Comparison of ENCODE assay signal across 8 cellular contexts in genomic region chr2:241638063-241638660, GRCh38. TPM values are rescaled to one million over a fixed set of nuclear protein-coding genes. Genes with fewer than 3 reads are reported as not detected.
DNase-seq lines count a peak whose midpoint lies in the region; ATAC-seq and TF ChIP-seq lines count a peak whose summit lies in the region.

No MANE protein-coding gene starts in this region.

- H3K36me3 Mint-ChIP-seq in brain = peaks cover 25% of the 10 kb centered on the region

- peak overlapping the region; percentile 88 to 99 (median 98) for H3K4me3 Mint-ChIP-seq in brain

- intact Hi-C loops in mucosa of descending colon (cut with DNase I, micrococcal nuclease) = no loop called here

- peaks cover 66% of the 10 kb centered on the region for H3K4me1 Mint-ChIP-seq in brain

- TF ChIP-seq CTCF in brain (conservative IDR thresholded peaks at IDR 0.05) = no peak
- TF ChIP-seq CTCF in mucosa of descending colon (IDR thresholded peaks at IDR 0.05) = no peak

- H3K4me3 ChIP-seq in mucosa of descending colon = peak overlapping the region; percentile 94

- in situ Hi-C loops in ACHN (cut with HindIII; ENCODE audit: low pct_ligation_motif_present, low pct_unique_long_range_greater_than_20kb, low sequenced_read_pairs) = no loop called here

- H3K9me3 ChIP-seq in mucosa of descending colon = no peaks in the 10 kb centered on the region

- H3K27ac Mint-ChIP-seq in brain = peak overlapping the region; percentile 77 to 90 (median 89)

- peaks cover 3% of the 10 kb centered on the region for H3K36me3 ChIP-seq in mucosa of descending colon (ENCODE audit: low read depth)

- H3K9me3 Mint-ChIP-seq in brain = peaks cover 0 to 6% (median 3%) of the 10 kb centered on the region in 5 experiments

- DNase-seq in ACHN = peak; percentile 8
- no peak for DNase-seq in mucosa of descending colon
- no peak for DNase-seq in cerebellum (ENCODE audit: low spot score)
- DNase-seq in germinal center (ENCODE audit: low spot score) = no peak
- no peak for DNase-seq in stimulated activated naive CD4-positive, alpha-beta T cell treated with Interleukin-2 at 50 U/mL for 16 hours (lab: John Stamatoyannopoulos, UW)

- peak; percentile 15 for ATAC-seq in HG03196 (IDR thresholded peaks at IDR 0.05; ENCODE audit: unreplicated experiment)
- ATAC-seq in mucosa of descending colon = no peak
- no peak for ATAC-seq in GM18861 (IDR thresholded peaks at IDR 0.05; ENCODE audit: unreplicated experiment)

- peaks cover 36% of the 10 kb centered on the region for H3K4me1 ChIP-seq in mucosa of descending colon (ENCODE audit: low read depth)

- peaks cover 3% of the 10 kb centered on the region for H3K27me3 Mint-ChIP-seq in brain

RNA-seq across cellular contexts. Expression of gene ATG4B, which starts 0.7 kb away (rescaled TPM):
- polyA plus RNA-seq in brain (ENCODE audit: insufficient read depth, low read depth, low replicate concordance) = 42.6 TPM
- total RNA-seq in mucosa of descending colon (100 to 1,000 TPM in 1 of 3 donors, 10 to 100 TPM in 2; 87.9 to 154 (median 94.6) TPM), cerebellum (57.4 TPM)

RNA-seq across cellular contexts. Expression of gene THAP4, which starts 1.2 kb away (rescaled TPM):
- 109 TPM for polyA plus RNA-seq in brain (ENCODE audit: insufficient read depth, low read depth, low replicate concordance)
- total RNA-seq in mucosa of descending colon (10 to 100 TPM; 67.3 to 86.2 (median 68.8) TPM), cerebellum (16.6 TPM)

RNA-seq across cellular contexts. Expression of gene DTYMK, which starts 48.5 kb away (rescaled TPM):
- 61.0 TPM for polyA plus RNA-seq in brain (ENCODE audit: insufficient read depth, low read depth, low replicate concordance)
- total RNA-seq in mucosa of descending colon (10 to 100 TPM; 17.9 to 31.0 (median 19.7) TPM), cerebellum (13.6 TPM)
